Comparison of ENCODE assay signal across 8 cellular contexts in genomic region chr17:29722411-29723198, GRCh38.
A peak's percentile ranks its signal among the peaks of the same experiment; 100 is the strongest.
DNase-seq lines count a peak whose midpoint lies in the region; ATAC-seq, FAIRE-seq and TF ChIP-seq lines count a peak whose summit lies in the region.

No MANE protein-coding gene starts in this region.

- peak overlapping the region in 1 of 2 donors; percentile 15 for H3K9ac ChIP-seq in mucosa of rectum (ENCODE audit: low read depth in 1 of 2, low read length in 2 of 2)

- no peaks in the 10 kb centered on the region for H3K27me3 ChIP-seq in BJ (ENCODE audit: control insufficient read depth, insufficient read depth, low read length)
- no peaks in the 10 kb centered on the region for H3K27me3 ChIP-seq in mucosa of rectum (ENCODE audit: control insufficient read depth in 2 of 2, insufficient read depth in 2 of 2, low read length in 2 of 2)

- POLR2A ChIA-PET in BJ (lab: Charles Lee) = no interaction called here

- peak overlapping the region; percentile 2; the same call in 1 of the 2 replicates for H3K4me3 ChIP-seq in BJ (ENCODE audit: low read depth, low read length)
- H3K4me3 ChIP-seq in mucosa of rectum (ENCODE audit: low read length in 2 of 2) = peak overlapping the region; percentile 20 to 43

- H3K9me3 ChIP-seq in mucosa of rectum (ENCODE audit: control insufficient read depth in 2 of 2, low read length in 2 of 2) = no peaks in the 10 kb centered on the region

- no peaks in the 10 kb centered on the region for H3K36me3 ChIP-seq in BJ (ENCODE audit: control insufficient read depth, insufficient read depth, low read length)
- no peaks in the 10 kb centered on the region for H3K36me3 ChIP-seq in mucosa of rectum (ENCODE audit: control insufficient read depth in 2 of 2, insufficient read depth in 2 of 2, low read length in 2 of 2)

- no peaks in the 10 kb centered on the region for H3K4me1 ChIP-seq in mucosa of rectum (ENCODE audit: control insufficient read depth in 2 of 2, insufficient read depth in 2 of 2, low read length in 2 of 2)

- peak; percentile 71 for ATAC-seq in GM18909 (IDR thresholded peaks at IDR 0.05; ENCODE audit: poor library complexity, unreplicated experiment)
- ATAC-seq in HG03103 (IDR thresholded peaks at IDR 0.05; ENCODE audit: low read depth, unreplicated experiment) = peak; percentile 54

- peak; percentile 57 for DNase-seq in BJ (ENCODE audit: low read depth)
- DNase-seq in SKM-1 (lab: John Stamatoyannopoulos, UW; ENCODE audit: unreplicated experiment) = peak; percentile 85
- DNase-seq in dermis blood vessel endothelial cell = peak; percentile 26
- DNase-seq in DMS153 treated with DMSO at 0.1 percent for 48 hours (lab: John Stamatoyannopoulos, UW; ENCODE audit: unreplicated experiment) = no peak
- no peak for DNase-seq in D721Med (ENCODE audit: insufficient read length, low spot score)

- CTCF ChIA-PET in BJ (lab: Yijun Ruan, JAX) = interaction anchor here (0.7 to 1.6 kb wide), 8 partner anchors 10 to 84 kb away, joined by 3 to 6 read pairs (median 3); no protein-coding TSS in a partner anchor

- no peak for FAIRE-seq in D721Med (lab: Jason Lieb, UNC)

- peak overlapping the region; percentile 66 to 69 for H3K27ac ChIP-seq in mucosa of rectum (ENCODE audit: low read depth in 2 of 2, low read length in 2 of 2)

- no peak for TF ChIP-seq CTCF in BJ (IDR thresholded peaks at IDR 0.05; ENCODE audit: insufficient read depth, low read depth, low read length)
- TF ChIP-seq CTCF in D721Med (IDR thresholded peaks at IDR 0.05; ENCODE audit: insufficient read depth, missing control alignments) = no peak

Comparison
In these comparisons a context has a peak if more than half of its experiments do, and no peak if none do; other contexts are left out.
1. DNase-seq: peak in BJ (single experiment), SKM-1 (single experiment) and dermis blood vessel endothelial cell (single experiment); none in DMS153 treated with DMSO at 0.1 percent for 48 hours (single experiment) and D721Med (single experiment).